In the genomic region with DNA sequence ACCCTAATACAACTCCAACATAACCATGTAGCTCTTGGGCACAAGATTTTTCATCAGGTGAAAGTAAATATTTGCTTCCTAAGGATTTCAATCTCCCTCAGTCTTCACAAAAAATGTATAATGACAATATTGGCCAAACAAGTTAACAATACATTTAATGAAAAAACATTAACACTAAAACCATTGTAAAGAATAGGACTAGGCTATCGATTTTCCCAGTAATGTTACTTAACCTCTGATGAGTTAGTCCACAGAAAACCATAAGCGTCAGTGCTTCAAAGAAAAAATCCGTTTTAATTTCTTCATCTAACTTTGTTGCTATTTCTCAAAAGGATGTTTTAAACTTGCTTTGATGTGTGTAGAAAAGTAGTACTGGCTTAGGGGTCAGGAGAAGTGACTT, we compare ENCODE assay signal across 1 cellular context.
TF ChIP-seq lines count a peak whose summit lies in the region.

No MANE protein-coding gene starts in this region.

TF ChIP-seq in HCT116, 20 proteins besides CTCF, POLR2A, EP300 and RAD21 (continued from another document):
- no peak for TF ChIP-seq POLR2AphosphoS5 (IDR thresholded peaks at IDR 0.05; ENCODE audit: low read depth, low read length)
- no peak for TF ChIP-seq SRF (IDR thresholded peaks at IDR 0.05; ENCODE audit: low read depth)
- no peak for TF ChIP-seq SP1 (IDR thresholded peaks at IDR 0.05; ENCODE audit: low read depth)
- TF ChIP-seq YY1 (IDR thresholded peaks at IDR 0.05; ENCODE audit: extremely low read depth, insufficient replicate concordance, low read depth, low read length) = no peak
- TF ChIP-seq JUND (IDR thresholded peaks at IDR 0.05) = no peak
- no peak for TF ChIP-seq TCF7L2 (IDR thresholded peaks at IDR 0.05; ENCODE audit: borderline replicate concordance, extremely low read depth, insufficient read depth, insufficient read length)
- no peak for TF ChIP-seq SIN3A (IDR thresholded peaks at IDR 0.05; ENCODE audit: low read depth)
